8 cellular contexts compared by ENCODE assay signal in genomic region chr4:123396294-123397275, GRCh38. TPM values are rescaled to one million over a fixed set of nuclear protein-coding genes. Genes with fewer than 3 reads are reported as not detected.
DNase-seq lines count a peak whose midpoint lies in the region; ATAC-seq and TF ChIP-seq lines count a peak whose summit lies in the region.

SPRY1 (plus strand) TSS chr4:123396795; CDS start chr4:123401592, 4,797 bp downstream.

- H3K4ac ChIP-seq in IMR-90 (ENCODE audit: low read depth, low read length): peak within 1 kb of the TSS; percentile 16

- peaks cover 0 to 23% of the 10 kb centered on the region in 2 experiments; a peak in 3 of 4 replicates for H3K79me1 ChIP-seq in IMR-90 (ENCODE audit: low read depth in 1 of 2, low read length in 2 of 2)

- CTCF ChIA-PET in IMR-90 (lab: Yijun Ruan, JAX) (interaction anchor here (0.5 to 1.5 kb wide), 3 partner anchors 269 to 810 kb away, joined by 3 to 6 read pairs (median 4); no protein-coding TSS in a partner anchor), OCI-LY7 (lab: Charles Lee; ENCODE audit: unreplicated experiment) (no interaction called here)

- H3K9me1 ChIP-seq in IMR-90 (ENCODE audit: insufficient read depth, low read length): 0 out of 2 replicates have a peak, but pooled peaks cover 2% of the 10 kb centered on the region

- no peaks in the 10 kb centered on the region for H3K27me3 ChIP-seq in IMR-90 (ENCODE audit: control insufficient read depth, insufficient read depth, low read length)

- peak within 1 kb of the TSS; percentile 66 for H2AK9ac ChIP-seq in IMR-90 (replicated peaks; ENCODE audit: low read depth, low read length, poor library complexity)

- 1% methylated on average over 15 of the region's 28 CpGs; no CpG with 5 or more reads in 1 of the 2 experiments for WGBS in IMR-90 (ENCODE audit: extremely low coverage in 2 of 2, insufficient read length in 1 of 2), 2 experiments

- intact Hi-C loops in IMR-90 (cut with micrococcal nuclease) (loop anchor here (1.0 to 5.0 kb wide), 4 partner anchors 269 to 926 kb away; no protein-coding TSS in a partner anchor), OCI-LY7 (cut with micrococcal nuclease; ENCODE audit: unreplicated experiment) (loop anchor here (5.0 to 10.0 kb wide), 3 partner anchors 152 to 294 kb away; no protein-coding TSS in a partner anchor)

- H2BK120ac ChIP-seq in IMR-90 (ENCODE audit: low read depth, low read length): peak within 1 kb of the TSS; percentile 71

- H3K9ac ChIP-seq in IMR-90 (ENCODE audit: low read depth, low read length): peak within 1 kb of the TSS; percentile 91

- H2BK15ac ChIP-seq in IMR-90 (ENCODE audit: low read depth, low read length): peak within 1 kb of the TSS; percentile 75; the same call in 2 of the 3 replicates

- peak within 1 kb of the TSS; percentile 57 for H2BK5ac ChIP-seq in IMR-90 (ENCODE audit: low read depth, low read length, poor library complexity, severe bottlenecking)

- H2AK5ac ChIP-seq in IMR-90 (ENCODE audit: low read depth, low read length): 0 out of 2 replicates have a peak within 1 kb of the TSS, but pooled peaks have one; percentile 23

- peak within 1 kb of the TSS; percentile 73 for H3K14ac ChIP-seq in IMR-90 (replicated peaks; ENCODE audit: low read depth, low read length)

- peak within 1 kb of the TSS; percentile 20 to 79; a peak in 3 of 4 replicates for H4K8ac ChIP-seq in IMR-90 (ENCODE audit: low read depth in 2 of 2, low read length in 2 of 2)

- BruUV-seq in IMR-90 (replicated peaks; lab: Mats Ljungman, UMichigan): no TSS peak
- no TSS peak for BruUV-seq in OCI-LY7 (replicated peaks; lab: Mats Ljungman, UMichigan)

- peak within 1 kb of the TSS; percentile 39 for H3K18ac ChIP-seq in IMR-90 (ENCODE audit: low read depth, low read length)

- H2BK20ac ChIP-seq in IMR-90 (ENCODE audit: low read depth, low read length): peak within 1 kb of the TSS; percentile 44; the same call in 1 of the 2 replicates

- TF ChIP-seq POLR2A in IMR-90 (IDR thresholded peaks at IDR 0.05; ENCODE audit: low read depth, low read length): no peak

- peak within 1 kb of the TSS; percentile 60 for H3K4me3 ChIP-seq in IMR-90 (ENCODE audit: insufficient read depth, low read depth, low read length)
- H3K4me3 ChIP-seq in OCI-LY7 (ENCODE audit: low read depth, low read length, poor library complexity, severe bottlenecking): peak within 1 kb of the TSS; percentile 74

- H4K20me1 ChIP-seq in IMR-90 (ENCODE audit: insufficient read depth, low read length) (no peaks in the 10 kb centered on the region), OCI-LY7 (ENCODE audit: insufficient read depth, low read length) (no peaks in the 10 kb centered on the region)

- POLR2A ChIA-PET in IMR-90 (lab: Charles Lee; ENCODE audit: unreplicated experiment): no interaction called here
- POLR2A ChIA-PET in OCI-LY7 (lab: Charles Lee): interaction anchor here (0.6 to 1.2 kb wide), 3 partner anchors 11 to 40 kb away, joined by 3 to 4 read pairs (median 3); no protein-coding TSS in a partner anchor

- peak within 1 kb of the TSS; percentile 76; the same call in 1 of the 2 replicates for H4K91ac ChIP-seq in IMR-90 (ENCODE audit: insufficient read depth, low read depth, low read length)

- TF ChIP-seq CTCF in IMR-90 (conservative IDR thresholded peaks at IDR 0.05; ENCODE audit: low read depth, low read length): no peak
- TF ChIP-seq CTCF in OCI-LY7 (conservative IDR thresholded peaks at IDR 0.05; ENCODE audit: low read length): no peak

- H3K4me2 ChIP-seq in IMR-90 (ENCODE audit: low read depth, low read length) (peak within 1 kb of the TSS; percentile 91), OCI-LY7 (ENCODE audit: low read length) (peak within 1 kb of the TSS; percentile 96)

- dilution Hi-C loops in IMR-90 (cut with HindIII; ENCODE audit: low sequenced_read_pairs, unreplicated experiment): no loop called here

- DNase-seq in Caki2 (ENCODE audit: low read depth) (peak; percentile 82), IMR-90 (peak; percentile 88), OCI-LY7 (ENCODE audit: low spot score) (peak; percentile 76), activated T-cell treated with anti-CD3 and anti-CD28 coated beads for 24 hours (ENCODE audit: low read depth) (peak; percentile 69), epithelial cell of prostate (ENCODE audit: low read depth, low spot score) (peak; percentile 79), middle frontal gyrus (ENCODE audit: extremely low spot score, low spot score) (peak; percentile 58)
- peak; percentile 42 to 47 for DNase-seq in stimulated activated CD8-positive, alpha-beta memory T cell treated with anti-CD3 and anti-CD28 coated beads, Interleukin-4, amount 100 ng/mL, for 1 hour (ENCODE audit: low read depth in 2 of 2, low spot score in 1 of 2)

- H2AFZ ChIP-seq in IMR-90 (replicated peaks; ENCODE audit: low read length, poor library complexity) (peak within 1 kb of the TSS; percentile 95), OCI-LY7 (ENCODE audit: low read length) (peak within 1 kb of the TSS; percentile 19; the same call in 1 of the 2 replicates)

- in situ Hi-C loops in Caki2 (cut with HindIII; ENCODE audit: low pct_unique_long_range_greater_than_20kb, low sequenced_read_pairs) (loop anchor here (25.0 kb wide), 1 partner anchor 266 kb away; no protein-coding TSS in a partner anchor), IMR-90 (cut with MboI; ENCODE audit: low sequenced_read_pairs) (loop anchor here (5.0 to 10.0 kb wide), 2 partner anchors 256 to 848 kb away; no protein-coding TSS in a partner anchor)

- H4K5ac ChIP-seq in IMR-90 (ENCODE audit: low read depth, low read length): peak within 1 kb of the TSS; percentile 42

- peak within 1 kb of the TSS; percentile 89 for H3K23ac ChIP-seq in IMR-90 (ENCODE audit: low read depth, low read length)

- H3K36me3 ChIP-seq in IMR-90 (ENCODE audit: control insufficient read depth, insufficient read depth, low read length) (peaks cover 14% of the 10 kb centered on the region), OCI-LY7 (ENCODE audit: insufficient read depth, low read length) (no peaks in the 10 kb centered on the region)

- no peak; the same call in 1 of the 2 replicates for TF ChIP-seq RAD21 in IMR-90 (IDR thresholded peaks at IDR 0.05; ENCODE audit: low read length)

- no peaks in the 10 kb centered on the region for H3K79me2 ChIP-seq in OCI-LY7 (ENCODE audit: insufficient read depth, low read depth, low read length)

- H3K27ac ChIP-seq in IMR-90 (ENCODE audit: insufficient read depth, low read length): peak within 1 kb of the TSS; percentile 95
- no peak within 1 kb of the TSS for H3K27ac ChIP-seq in OCI-LY7 (ENCODE audit: low read depth, low read length, poor library complexity, severe bottlenecking)
- H3K27ac ChIP-seq in epithelial cell of prostate: peak within 1 kb of the TSS; percentile 84

- H3K4me1 ChIP-seq in IMR-90 (ENCODE audit: control insufficient read depth, insufficient read depth, low read length) (no peaks in the 10 kb centered on the region), OCI-LY7 (ENCODE audit: insufficient read depth, low read length, poor library complexity, severe bottlenecking) (peaks cover 36% of the 10 kb centered on the region)

- ATAC-seq in GM21528 (IDR thresholded peaks at IDR 0.05; ENCODE audit: low FRiP score, unreplicated experiment) (peak; percentile 48), IMR-90 (ENCODE audit: low read depth) (peak; percentile 45)

- H3K9me3 ChIP-seq in IMR-90 (ENCODE audit: control insufficient read depth, insufficient read depth, low read length): no peaks in the 10 kb centered on the region
- H3K9me3 ChIP-seq in OCI-LY7 (ENCODE audit: low read length): no peaks in the 10 kb centered on the region

- H3K56ac ChIP-seq in IMR-90 (ENCODE audit: extremely low read depth, insufficient read depth, low read length): peak within 1 kb of the TSS; percentile 62

- H3K9me2 ChIP-seq in OCI-LY7 (ENCODE audit: insufficient read depth, low read length): no peaks in the 10 kb centered on the region

TF ChIP-seq in IMR-90, 13 proteins besides CTCF, POLR2A, EP300 and RAD21 (continues in another document):
- no peak for TF ChIP-seq BHLHE40 (IDR thresholded peaks at IDR 0.05; ENCODE audit: low read depth, low read length)
- TF ChIP-seq MXI1 (IDR thresholded peaks at IDR 0.05; ENCODE audit: borderline replicate concordance, low read depth, low read length): no peak
- TF ChIP-seq RCOR1 (IDR thresholded peaks at IDR 0.05; ENCODE audit: insufficient replicate concordance, low read length): no peak
- TF ChIP-seq USF2 (IDR thresholded peaks at IDR 0.05; ENCODE audit: low read depth, low read length): no peak
- no peak for TF ChIP-seq RFX5 (IDR thresholded peaks at IDR 0.05; ENCODE audit: low read depth, low read length)
- TF ChIP-seq CEBPB (IDR thresholded peaks at IDR 0.05; ENCODE audit: low read depth, low read length): no peak
- TF ChIP-seq NFE2L2 (IDR thresholded peaks at IDR 0.05; ENCODE audit: low read depth, low read length): no peak
- TF ChIP-seq ELK1 (IDR thresholded peaks at IDR 0.05; ENCODE audit: borderline replicate concordance, low read depth, low read length): no peak
- TF ChIP-seq FOS (IDR thresholded peaks at IDR 0.05; ENCODE audit: low read depth, low read length): no peak
- no peak for TF ChIP-seq MAFK (IDR thresholded peaks at IDR 0.05; ENCODE audit: low read depth, low read length)
- no peak for TF ChIP-seq MAZ (IDR thresholded peaks at IDR 0.05; ENCODE audit: borderline replicate concordance, low read depth, low read length)
- no peak for TF ChIP-seq SMC3 (IDR thresholded peaks at IDR 0.05; ENCODE audit: low read depth, low read length)

RNA-seq across cellular contexts. Expression of gene SPRY1, which starts in this region (rescaled TPM):
- total RNA-seq in Caki2 (2014; rRNA removed; shearing (Covaris generic); ENCODE audit: low replicate concordance): 0.98 and 2.6 TPM in 2 replicates
- total RNA-seq in IMR-90 (2012; rRNA removed) (1.4 and 1.9 TPM in 2 replicates), OCI-LY7 (2022) (0.13 and 0.39 TPM in 2 replicates)
- 2.2 and 2.6 TPM in 2 replicates for polyA plus RNA-seq in IMR-90 (2012; rRNA removed)
- polyA plus RNA-seq in IMR-90 (2012; cell fraction: cytosol; rRNA removed): 2.7 and 2.9 TPM in 2 replicates
- 1.8 and 3.7 TPM in 2 replicates for polyA plus RNA-seq in IMR-90 (2012; cell fraction: nucleus; rRNA removed; ENCODE audit: low replicate concordance)
- 0.79 and 1.5 TPM in 2 replicates for total RNA-seq in OCI-LY7 (2014; rRNA removed; shearing (Covaris generic))
